1 cellular context compared by ENCODE assay signal in the genomic region with DNA sequence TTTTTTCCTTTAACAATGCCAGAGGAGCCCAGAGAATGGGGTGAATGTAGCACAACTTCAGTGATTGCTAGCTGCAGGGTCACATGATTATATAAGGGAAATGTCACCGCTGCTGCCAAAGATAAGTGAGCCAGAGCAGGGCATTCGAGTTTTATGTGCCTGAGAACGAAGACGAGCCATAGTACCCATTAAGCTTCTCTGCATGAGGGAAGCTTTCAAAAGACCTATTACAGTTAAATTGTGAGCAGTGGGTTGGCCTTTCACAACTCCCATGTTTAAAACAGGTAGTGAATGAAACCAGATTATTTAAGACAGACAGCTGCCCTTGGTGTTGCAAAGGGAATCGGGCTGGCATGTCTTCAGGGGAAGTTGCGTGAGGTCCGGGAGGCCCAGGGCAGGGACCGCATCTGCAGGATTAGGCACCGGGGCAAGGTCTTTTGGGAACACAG.
A peak's percentile ranks its signal among the peaks of the same experiment; 100 is the strongest.
TF ChIP-seq lines count a peak whose summit lies in the region.

No MANE protein-coding gene starts in this region.

TF ChIP-seq in K562, 482 proteins besides CTCF, POLR2A, EP300 and RAD21 (continued from another document):
- TF ChIP-seq, protein P1, sequence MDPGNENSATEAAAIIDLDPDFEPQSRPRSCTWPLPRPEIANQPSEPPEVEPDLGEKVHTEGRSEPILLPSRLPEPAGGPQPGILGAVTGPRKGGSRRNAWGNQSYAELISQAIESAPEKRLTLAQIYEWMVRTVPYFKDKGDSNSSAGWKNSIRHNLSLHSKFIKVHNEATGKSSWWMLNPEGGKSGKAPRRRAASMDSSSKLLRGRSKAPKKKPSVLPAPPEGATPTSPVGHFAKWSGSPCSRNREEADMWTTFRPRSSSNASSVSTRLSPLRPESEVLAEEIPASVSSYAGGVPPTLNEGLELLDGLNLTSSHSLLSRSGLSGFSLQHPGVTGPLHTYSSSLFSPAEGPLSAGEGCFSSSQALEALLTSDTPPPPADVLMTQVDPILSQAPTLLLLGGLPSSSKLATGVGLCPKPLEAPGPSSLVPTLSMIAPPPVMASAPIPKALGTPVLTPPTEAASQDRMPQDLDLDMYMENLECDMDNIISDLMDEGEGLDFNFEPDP (CRISPR knock-in tag; IDR thresholded peaks at IDR 0.05), result no peak
- TF ChIP-seq TBL1XR1 (IDR thresholded peaks at IDR 0.05; ENCODE audit: low read length in 2 of 2) (no peak), EWSR1 (IDR thresholded peaks at IDR 0.05; ENCODE audit: borderline replicate concordance, low read depth, partially characterized antibody) (no peak), SNRNP70 (optimal IDR thresholded peaks at IDR 0.05; ENCODE audit: low read depth, low read length) (no peak), GATAD2A (IDR thresholded peaks at IDR 0.05) (no peak), OTX1 (CRISPR knock-in tag; IDR thresholded peaks at IDR 0.05) (no peak), TOE1 (IDR thresholded peaks at IDR 0.05; ENCODE audit: borderline replicate concordance) (peak; percentile 55; the same call in 1 of the 2 replicates), TOE1 (CRISPR knock-in tag; IDR thresholded peaks at IDR 0.05; ENCODE audit: borderline replicate concordance, low read depth) (no peak), MAFG (tag; conservative IDR thresholded peaks at IDR 0.05) (no peak)
- TF ChIP-seq, protein P2, sequence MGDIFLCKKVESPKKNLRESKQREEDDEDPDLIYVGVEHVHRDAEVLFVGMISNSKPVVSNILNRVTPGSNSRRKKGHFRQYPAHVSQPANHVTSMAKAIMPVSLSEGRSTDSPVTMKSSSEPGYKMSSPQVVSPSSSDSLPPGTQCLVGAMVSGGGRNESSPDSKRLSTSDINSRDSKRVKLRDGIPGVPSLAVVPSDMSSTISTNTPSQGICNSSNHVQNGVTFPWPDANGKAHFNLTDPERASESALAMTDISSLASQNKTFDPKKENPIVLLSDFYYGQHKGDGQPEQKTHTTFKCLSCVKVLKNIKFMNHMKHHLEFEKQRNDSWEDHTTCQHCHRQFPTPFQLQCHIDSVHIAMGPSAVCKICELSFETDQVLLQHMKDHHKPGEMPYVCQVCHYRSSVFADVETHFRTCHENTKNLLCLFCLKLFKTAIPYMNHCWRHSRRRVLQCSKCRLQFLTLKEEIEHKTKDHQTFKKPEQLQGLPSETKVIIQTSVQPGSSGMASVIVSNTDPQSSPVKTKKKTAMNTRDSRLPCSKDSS (IDR thresholded peaks at IDR 0.05; ENCODE audit: low read depth, partially characterized antibody), result no peak
- TF ChIP-seq, protein P3, sequence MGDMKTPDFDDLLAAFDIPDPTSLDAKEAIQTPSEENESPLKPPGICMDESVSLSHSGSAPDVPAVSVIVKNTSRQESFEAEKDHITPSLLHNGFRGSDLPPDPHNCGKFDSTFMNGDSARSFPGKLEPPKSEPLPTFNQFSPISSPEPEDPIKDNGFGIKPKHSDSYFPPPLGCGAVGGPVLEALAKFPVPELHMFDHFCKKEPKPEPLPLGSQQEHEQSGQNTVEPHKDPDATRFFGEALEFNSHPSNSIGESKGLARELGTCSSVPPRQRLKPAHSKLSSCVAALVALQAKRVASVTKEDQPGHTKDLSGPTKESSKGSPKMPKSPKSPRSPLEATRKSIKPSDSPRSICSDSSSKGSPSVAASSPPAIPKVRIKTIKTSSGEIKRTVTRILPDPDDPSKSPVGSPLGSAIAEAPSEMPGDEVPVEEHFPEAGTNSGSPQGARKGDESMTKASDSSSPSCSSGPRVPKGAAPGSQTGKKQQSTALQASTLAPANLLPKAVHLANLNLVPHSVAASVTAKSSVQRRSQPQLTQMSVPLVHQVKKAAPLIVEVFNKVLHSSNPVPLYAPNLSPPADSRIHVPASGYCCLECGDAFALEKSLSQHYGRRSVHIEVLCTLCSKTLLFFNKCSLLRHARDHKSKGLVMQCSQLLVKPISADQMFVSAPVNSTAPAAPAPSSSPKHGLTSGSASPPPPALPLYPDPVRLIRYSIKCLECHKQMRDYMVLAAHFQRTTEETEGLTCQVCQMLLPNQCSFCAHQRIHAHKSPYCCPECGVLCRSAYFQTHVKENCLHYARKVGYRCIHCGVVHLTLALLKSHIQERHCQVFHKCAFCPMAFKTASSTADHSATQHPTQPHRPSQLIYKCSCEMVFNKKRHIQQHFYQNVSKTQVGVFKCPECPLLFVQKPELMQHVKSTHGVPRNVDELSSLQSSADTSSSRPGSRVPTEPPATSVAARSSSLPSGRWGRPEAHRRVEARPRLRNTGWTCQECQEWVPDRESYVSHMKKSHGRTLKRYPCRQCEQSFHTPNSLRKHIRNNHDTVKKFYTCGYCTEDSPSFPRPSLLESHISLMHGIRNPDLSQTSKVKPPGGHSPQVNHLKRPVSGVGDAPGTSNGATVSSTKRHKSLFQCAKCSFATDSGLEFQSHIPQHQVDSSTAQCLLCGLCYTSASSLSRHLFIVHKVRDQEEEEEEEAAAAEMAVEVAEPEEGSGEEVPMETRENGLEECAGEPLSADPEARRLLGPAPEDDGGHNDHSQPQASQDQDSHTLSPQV (IDR thresholded peaks at IDR 0.05), result no peak
- TF ChIP-seq, protein P4, sequence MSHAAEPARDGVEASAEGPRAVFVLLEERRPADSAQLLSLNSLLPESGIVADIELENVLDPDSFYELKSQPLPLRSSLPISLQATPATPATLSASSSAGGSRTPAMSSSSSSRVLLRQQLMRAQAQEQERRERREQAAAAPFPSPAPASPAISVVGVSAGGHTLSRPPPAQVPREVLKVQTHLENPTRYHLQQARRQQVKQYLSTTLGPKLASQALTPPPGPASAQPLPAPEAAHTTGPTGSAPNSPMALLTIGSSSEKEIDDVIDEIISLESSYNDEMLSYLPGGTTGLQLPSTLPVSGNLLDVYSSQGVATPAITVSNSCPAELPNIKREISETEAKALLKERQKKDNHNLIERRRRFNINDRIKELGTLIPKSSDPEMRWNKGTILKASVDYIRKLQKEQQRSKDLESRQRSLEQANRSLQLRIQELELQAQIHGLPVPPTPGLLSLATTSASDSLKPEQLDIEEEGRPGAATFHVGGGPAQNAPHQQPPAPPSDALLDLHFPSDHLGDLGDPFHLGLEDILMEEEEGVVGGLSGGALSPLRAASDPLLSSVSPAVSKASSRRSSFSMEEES (CRISPR knock-in tag; IDR thresholded peaks at IDR 0.05), result peak; percentile 81
